ENCODE assay signal across 21 cellular contexts in the genomic region with DNA sequence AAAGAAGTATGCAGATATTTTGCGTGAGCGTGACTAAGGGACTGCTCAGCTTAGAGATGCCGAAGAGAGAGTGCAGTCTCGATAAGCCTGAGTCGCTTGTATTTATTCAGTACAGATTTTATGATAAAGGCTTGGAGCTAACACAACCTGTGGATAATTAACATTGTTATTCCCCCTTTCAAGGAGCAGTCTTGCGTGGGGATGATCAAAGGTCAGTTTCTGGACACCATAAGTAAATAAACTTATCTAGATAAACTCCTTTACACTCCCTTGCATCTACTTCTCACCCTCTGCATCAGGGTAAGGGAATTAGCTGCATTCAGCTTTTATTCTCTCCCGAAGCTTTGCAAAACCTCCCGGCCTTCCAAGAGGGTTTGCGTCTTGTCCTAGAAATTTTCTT.
"Had no signal": no experiment of that assay in that cellular context is flagged by ENCODE, and none has a peak within 500 bp of the region (broad histone marks: within the 10 kb centered on the region; RNA-seq: fewer than 3 reads in every experiment).

No MANE protein-coding gene starts in this region.

- DNase-seq: activated CD4-positive, alpha-beta T cell treated with anti-CD3 and anti-CD28 coated beads for 4 hours; activated CD4-positive, alpha-beta T cell treated with anti-CD3 and anti-CD28 coated beads, Interleukin-2, amount 50 U/mL, for 4 hours; activated naive CD4-positive, alpha-beta T cell treated with Interleukin-2 at 50 U/mL for 16 hours; activated T-cell treated with anti-CD3 and anti-CD28 coated beads for 4 hours; activated T-cell treated with anti-CD3 and anti-CD28 coated beads, Interleukin-2, amount 50 U/mL, for 72 hours; anterior cingulate cortex; effector CD8-positive, alpha-beta T cell; gastrocnemius medialis; heart left ventricle; left ventricle myocardium superior; mammary epithelial cell; naive thymus-derived CD4-positive, alpha-beta T cell; pancreas; psoas muscle; spleen; stimulated activated naive CD4-positive, alpha-beta T cell treated with Interleukin-2 at 50 U/mL for 16 hours; testis; trophoblast cell; uterus had no signal

- H3K36me3 ChIP-seq: gastrocnemius medialis, heart left ventricle, pancreas, right atrium auricular region, spleen, uterus had no signal

- H3K36me3 Mint-ChIP-seq: activated naive CD8-positive, alpha-beta T cell; naive thymus-derived CD4-positive, alpha-beta T cell had no signal

- H3K27me3 ChIP-seq: gastrocnemius medialis, heart left ventricle, pancreas, right atrium auricular region, spleen, testis, uterus had no signal

- H3K4me3 Mint-ChIP-seq: activated naive CD8-positive, alpha-beta T cell; activated T-cell treated with anti-CD3 and anti-CD28 coated beads, Interleukin-2, amount 50 U/mL, for 72 hours; naive thymus-derived CD4-positive, alpha-beta T cell had no signal

- H3K27ac ChIP-seq: gastrocnemius medialis, heart left ventricle, pancreas, psoas muscle, right atrium auricular region, spleen, testis, uterus had no signal

- H3K4me1 Mint-ChIP-seq: naive thymus-derived CD4-positive, alpha-beta T cell had no signal

- H3K27ac Mint-ChIP-seq: activated naive CD8-positive, alpha-beta T cell; activated T-cell treated with anti-CD3 and anti-CD28 coated beads, Interleukin-2, amount 50 U/mL, for 72 hours; naive thymus-derived CD4-positive, alpha-beta T cell had no signal

- H3K4me3 ChIP-seq: gastrocnemius medialis, heart left ventricle, pancreas, psoas muscle, right atrium auricular region, spleen, testis, uterus had no signal

- ATAC-seq: activated T-cell treated with anti-CD3 and anti-CD28 coated beads, Interleukin-2, amount 50 U/mL, for 72 hours; gastrocnemius medialis; heart left ventricle; left ventricle myocardium superior; naive thymus-derived CD4-positive, alpha-beta T cell; pancreas; psoas muscle had no signal

- H3K9me3 ChIP-seq: gastrocnemius medialis, pancreas, psoas muscle, testis, uterus had no signal

- H3K4me1 ChIP-seq: gastrocnemius medialis, heart left ventricle, pancreas, psoas muscle, right atrium auricular region, spleen, testis, uterus had no signal
